Comparison of ENCODE assay signal across 8 cellular contexts in genomic region chr12:121668750-121669524, GRCh38. TPM values are rescaled to one million over a fixed set of nuclear protein-coding genes. Genes with fewer than 3 reads are reported as not detected.
A peak's percentile ranks its signal among the peaks of the same experiment; 100 is the strongest.
DNase-seq lines count a peak whose midpoint lies in the region; ATAC-seq and TF ChIP-seq lines count a peak whose summit lies in the region.

No MANE protein-coding gene starts in this region.

- peak overlapping the region; percentile 22 for H3K56ac ChIP-seq in mesendoderm (ENCODE audit: low read length)

- H3K23ac ChIP-seq in mesendoderm (ENCODE audit: low read length): no peak overlapping the region

- no peak overlapping the region for H2AK5ac ChIP-seq in mesendoderm (ENCODE audit: low read length)

- H3K9ac ChIP-seq in mesendoderm (ENCODE audit: low read length): no peak overlapping the region

- no peak overlapping the region for H2BK5ac ChIP-seq in mesendoderm (ENCODE audit: low read length)

- peaks cover 1% of the 10 kb centered on the region for H3K4me1 ChIP-seq in mesendoderm (ENCODE audit: control insufficient read depth, low read depth, low read length)

- H3K27me3 ChIP-seq in brain microvascular endothelial cell (replicated peaks) (no peaks in the 10 kb centered on the region), mesendoderm (ENCODE audit: insufficient read depth, low read length, poor library complexity) (no peaks in the 10 kb centered on the region)

- H2BK15ac ChIP-seq in mesendoderm (replicated peaks; ENCODE audit: low read depth): no peak overlapping the region

- H4K8ac ChIP-seq in mesendoderm (ENCODE audit: low read depth, low read length): no peak overlapping the region

- no peak overlapping the region for H3K4me2 ChIP-seq in mesendoderm (ENCODE audit: low read length)

- no peak overlapping the region for H3K27ac ChIP-seq in brain microvascular endothelial cell
- no peak overlapping the region for H3K27ac ChIP-seq in mesendoderm (ENCODE audit: low read depth, low read length)

- no peaks in the 10 kb centered on the region for H3K79me1 ChIP-seq in mesendoderm (ENCODE audit: low read length)

- H4K5ac ChIP-seq in mesendoderm (ENCODE audit: low read length): no peak overlapping the region

- no peak overlapping the region for H3K18ac ChIP-seq in mesendoderm (ENCODE audit: low read length)

- no peak for ATAC-seq in GM18511 (IDR thresholded peaks at IDR 0.05; ENCODE audit: unreplicated experiment)

- H3K79me2 ChIP-seq in mesendoderm (ENCODE audit: control insufficient read depth, insufficient read depth, low read length): no peaks in the 10 kb centered on the region

- H3K4me3 ChIP-seq in brain microvascular endothelial cell (ENCODE audit: low read depth, low read length): no peak overlapping the region
- H3K4me3 ChIP-seq in mesendoderm (ENCODE audit: low read length): no peak overlapping the region

- TF ChIP-seq CTCF in GM20000 (IDR thresholded peaks at IDR 0.05; ENCODE audit: extremely low read depth, missing control alignments) (peak; percentile 33), brain microvascular endothelial cell (IDR thresholded peaks at IDR 0.05; ENCODE audit: low read depth, low read length, missing control alignments) (peak; percentile 82)

- H3K36me3 ChIP-seq in brain microvascular endothelial cell (replicated peaks): no peaks in the 10 kb centered on the region
- no peaks in the 10 kb centered on the region for H3K36me3 ChIP-seq in mesendoderm (ENCODE audit: control insufficient read depth, insufficient read depth, low read length)

- in situ Hi-C loops in brain microvascular endothelial cell (cut with HindIII; ENCODE audit: low pct_ligation_motif_present, low sequenced_read_pairs): no loop called here

- H3K4ac ChIP-seq in mesendoderm (ENCODE audit: low read depth, low read length): no peak overlapping the region

- DNase-seq in AG08395 (ENCODE audit: low spot score): peak; percentile 29
- no peak for DNase-seq in GM20000 (ENCODE audit: low spot score)
- DNase-seq in T-helper 9 cell: peak; percentile 46
- no peak for DNase-seq in brain microvascular endothelial cell
- DNase-seq in mesendoderm: peak; percentile 83
- no peak for DNase-seq in GM19240 (ENCODE audit: insufficient read length, low spot score)
- DNase-seq in C1 segment of cervical spinal cord (lab: John Stamatoyannopoulos, UW): no peak

- no CpG with 5 or more reads among the region's 18 CpGs for WGBS in mesendoderm (ENCODE audit: extremely low coverage, insufficient coverage, low lambda C conversion rate)

- H2BK120ac ChIP-seq in mesendoderm (ENCODE audit: low read depth, low read length): no peak overlapping the region

RNA-seq across cellular contexts. Expression of gene MORN3, which starts 0.5 kb away (rescaled TPM):
- polyA plus RNA-seq in mesendoderm (2013, experiment 1 of 2): 0.79 TPM
- polyA plus RNA-seq in mesendoderm (2013, experiment 2 of 2): 0.98 TPM

RNA-seq across cellular contexts. Expression of gene ORAI1, which starts 42.6 kb away (rescaled TPM):
- 26.1 TPM for polyA plus RNA-seq in mesendoderm (2013, experiment 1 of 2)
- 27.7 TPM for polyA plus RNA-seq in mesendoderm (2013, experiment 2 of 2)

RNA-seq across cellular contexts. Expression of gene TMEM120B, which starts 43.6 kb away (rescaled TPM):
- 16.1 TPM for polyA plus RNA-seq in mesendoderm (2013, experiment 1 of 2)
- 15.8 TPM for polyA plus RNA-seq in mesendoderm (2013, experiment 2 of 2)

Comparison
In these comparisons a context has a peak if more than half of its experiments do, and no peak if none do; other contexts are left out.
1. DNase-seq: peak in AG08395 (single experiment), T-helper 9 cell (single experiment) and mesendoderm (single experiment); none in GM20000 (single experiment), brain microvascular endothelial cell (single experiment), GM19240 (single experiment) and C1 segment of cervical spinal cord (0 of 14).